2 cellular contexts compared by ENCODE assay signal in the genomic region with DNA sequence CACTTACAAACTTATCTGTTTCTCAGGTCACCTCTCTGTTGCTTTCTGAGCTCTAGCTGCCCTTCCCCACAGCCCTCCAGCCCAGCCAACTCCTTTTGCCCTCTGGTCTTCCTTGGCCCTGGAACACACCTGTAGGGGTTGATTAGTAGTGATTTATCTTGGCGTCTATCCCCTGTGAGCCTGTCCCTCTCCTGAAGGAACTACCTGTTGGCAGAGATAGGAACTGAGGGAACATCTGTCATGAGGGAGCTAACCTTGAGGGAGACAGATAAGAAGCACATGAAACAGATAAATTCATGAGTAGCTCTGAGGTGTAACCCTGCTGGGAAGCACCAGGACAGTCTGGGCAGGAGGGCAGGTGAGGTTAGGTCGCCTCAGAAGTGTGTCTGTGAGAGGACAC.
TF ChIP-seq lines count a peak whose summit lies in the region.

No MANE protein-coding gene starts in this region.

TF ChIP-seq in HEK293, 187 proteins besides CTCF, POLR2A, EP300 and RAD21:
- TF ChIP-seq ZNF223 (tag by site-specific recombination; IDR thresholded peaks at IDR 0.05) (no peak), SCRT2 (tag by site-specific recombination; IDR thresholded peaks at IDR 0.05) (0 out of 2 replicates have a peak, but pooled peaks have one; percentile 12), ZNF610 (tag by site-specific recombination; IDR thresholded peaks at IDR 0.05; ENCODE audit: borderline replicate concordance) (no peak), ZNF302 (tag by site-specific recombination; IDR thresholded peaks at IDR 0.05; ENCODE audit: low read depth) (no peak), ZNF530 (tag by site-specific recombination; IDR thresholded peaks at IDR 0.05; ENCODE audit: low read depth) (no peak), ZNF560 (tag by site-specific recombination; IDR thresholded peaks at IDR 0.05; ENCODE audit: borderline replicate concordance) (no peak)

TF ChIP-seq in K562, 482 proteins besides CTCF, POLR2A, EP300 and RAD21:
- TF ChIP-seq CBFA2T2 (conservative IDR thresholded peaks at IDR 0.05) (peak; percentile 59), TEAD4 (IDR thresholded peaks at IDR 0.05; ENCODE audit: low read length) (peak; percentile 29; the same call in 1 of the 2 replicates), TEAD4 (CRISPR knock-in tag; IDR thresholded peaks at IDR 0.05; ENCODE audit: borderline replicate concordance) (no peak), TGIF2 (CRISPR knock-in tag; IDR thresholded peaks at IDR 0.05) (no peak), TAL1 (IDR thresholded peaks at IDR 0.05) (peak; percentile 29; the same call in 1 of the 2 replicates), TCF3 (CRISPR knock-in tag; IDR thresholded peaks at IDR 0.05) (peak; percentile 22; the same call in 1 of the 2 replicates), ARID1B (IDR thresholded peaks at IDR 0.05) (no peak), NFE2L1 (tag; IDR thresholded peaks at IDR 0.05; ENCODE audit: borderline replicate concordance, low read depth) (no peak), SRSF9 (IDR thresholded peaks at IDR 0.05; ENCODE audit: borderline replicate concordance, low read depth, low read length) (no peak), ZNF76 (CRISPR knock-in tag; IDR thresholded peaks at IDR 0.05; ENCODE audit: borderline replicate concordance) (no peak), CBFA2T3 (IDR thresholded peaks at IDR 0.05) (peak; percentile 71)
- TF ChIP-seq, protein P1, sequence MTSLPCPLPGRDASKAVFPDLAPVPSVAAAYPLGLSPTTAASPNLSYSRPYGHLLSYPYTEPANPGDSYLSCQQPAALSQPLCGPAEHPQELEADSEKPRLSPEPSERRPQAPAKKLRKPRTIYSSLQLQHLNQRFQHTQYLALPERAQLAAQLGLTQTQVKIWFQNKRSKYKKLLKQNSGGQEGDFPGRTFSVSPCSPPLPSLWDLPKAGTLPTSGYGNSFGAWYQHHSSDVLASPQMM (CRISPR knock-in tag; IDR thresholded peaks at IDR 0.05): no peak
